In the genomic region with DNA sequence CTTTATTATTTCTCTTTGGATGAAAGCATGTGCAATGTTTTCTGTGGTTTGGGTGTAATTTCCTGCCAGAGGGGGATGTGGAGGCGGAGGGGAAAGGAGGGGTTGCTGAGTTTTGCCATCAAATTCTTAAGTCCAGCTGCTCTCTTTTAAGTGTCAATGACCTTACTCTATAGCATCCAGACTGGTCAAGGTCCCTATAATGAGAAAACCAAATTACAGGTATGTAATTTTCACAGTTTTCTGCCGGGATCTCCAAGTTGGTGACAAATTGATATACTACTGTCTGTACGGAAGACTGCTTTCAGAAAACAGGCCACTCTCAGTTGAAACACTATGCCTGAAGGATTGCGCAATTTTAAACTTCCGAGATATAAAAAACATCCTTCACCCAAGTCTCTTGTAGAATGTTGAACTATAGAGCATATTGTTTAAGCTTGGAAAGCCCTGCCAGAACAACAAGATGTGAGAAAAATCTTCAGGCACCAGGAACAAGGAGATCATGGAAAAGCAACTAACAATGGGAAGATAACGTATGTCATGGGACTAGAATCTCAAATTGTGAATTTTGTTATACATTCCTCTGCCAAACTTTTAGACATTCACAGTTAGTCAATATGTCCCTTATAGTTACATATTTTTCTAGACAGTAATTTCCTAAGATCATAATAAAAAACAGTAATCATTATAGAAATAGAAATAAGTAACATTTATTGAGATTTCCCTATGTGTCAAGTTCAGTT, we compare ENCODE assay signal across 1 cellular context.
TF ChIP-seq lines count a peak whose summit lies in the region.

No MANE protein-coding gene starts in this region.

TF ChIP-seq in SK-N-SH, 30 proteins besides CTCF, POLR2A, EP300 and RAD21 (continued from another document):
- TF ChIP-seq TCF12 (IDR thresholded peaks at IDR 0.05) (no peak), PBX3 (IDR thresholded peaks at IDR 0.05) (no peak), YY1 (IDR thresholded peaks at IDR 0.05; ENCODE audit: low read depth) (no peak)
